ENCODE assay signal across 10 cellular contexts in genomic region chr17:38511126-38512108, GRCh38.
DNase-seq lines count a peak whose midpoint lies in the region; ATAC-seq and TF ChIP-seq lines count a peak whose summit lies in the region.
"Had no signal": no experiment of that assay in that cellular context is flagged by ENCODE, and none has a peak within 500 bp of the region (broad histone marks: within the 10 kb centered on the region; RNA-seq: fewer than 3 reads in every experiment).

No MANE protein-coding gene starts in this region.

- H3K4me3 ChIP-seq in foreskin fibroblast (ENCODE audit: low read depth in 1 of 2, low read length in 2 of 2) (no peak overlapping the region), ovary (no peak overlapping the region)

- no peak for TF ChIP-seq POLR2A in ovary (IDR thresholded peaks at IDR 0.05)

- no peaks in the 10 kb centered on the region for H3K9me3 ChIP-seq in ovary

- no peaks in the 10 kb centered on the region for H3K27me3 ChIP-seq in ovary

- H3K4me3 Mint-ChIP-seq in T-helper 1 cell treated with Interleukin-12 subunit alpha and Interleukin-12 subunit beta and Interleukin-4 antibody, amounts not matched to agents 30 μg/mL and 1 μg/mL, for 36 hours: peak overlapping the region; percentile 10

- TF ChIP-seq CTCF in foreskin fibroblast (IDR thresholded peaks at IDR 0.05; ENCODE audit: low read depth, low read length): no peak
- no peak for TF ChIP-seq CTCF in ovary (IDR thresholded peaks at IDR 0.05)

- H3K36me3 Mint-ChIP-seq in T-helper 1 cell treated with Interleukin-12 subunit alpha and Interleukin-12 subunit beta and Interleukin-4 antibody, amounts not matched to agents 30 μg/mL and 1 μg/mL, for 36 hours (ENCODE audit: low read depth): no peaks in the 10 kb centered on the region

- H3K27ac Mint-ChIP-seq in T-helper 1 cell treated with Interleukin-12 subunit alpha and Interleukin-12 subunit beta and Interleukin-4 antibody, amounts not matched to agents 30 μg/mL and 1 μg/mL, for 36 hours: no peak overlapping the region

- H3K27me3 Mint-ChIP-seq in T-helper 1 cell treated with Interleukin-12 subunit alpha and Interleukin-12 subunit beta and Interleukin-4 antibody, amounts not matched to agents 30 μg/mL and 1 μg/mL, for 36 hours (ENCODE audit: low read depth): peaks cover 41% of the 10 kb centered on the region

- no peak for TF ChIP-seq EP300 in ovary (IDR thresholded peaks at IDR 0.05)

- DNase-seq in T-helper 1 cell: no peak
- peak; percentile 18 for DNase-seq in RKO (ENCODE audit: low spot score)
- DNase-seq in foreskin fibroblast: peak; percentile 59 to 84
- DNase-seq in ovary: peak; percentile 37 to 61 (median 49)
- no peak for DNase-seq in LoVo (ENCODE audit: low spot score)
- DNase-seq: NCI-H1930 had no signal

- intact Hi-C loops in ovary (cut with DNase I): loop anchor here in 2 of 4 donors (10.0 kb wide), 2 partner anchors 63 to 153 kb away; no protein-coding TSS in a partner anchor

- WGBS in ovary, 3 donors: 47 to 56% (median 52%) methylated on average over 15 of the region's 15 CpGs

- peaks cover 5% of the 10 kb centered on the region for H3K4me1 Mint-ChIP-seq in T-helper 1 cell treated with Interleukin-12 subunit alpha and Interleukin-12 subunit beta and Interleukin-4 antibody, amounts not matched to agents 30 μg/mL and 1 μg/mL, for 36 hours (ENCODE audit: low read depth)

- no peaks in the 10 kb centered on the region for H3K9me3 Mint-ChIP-seq in T-helper 1 cell treated with Interleukin-12 subunit alpha and Interleukin-12 subunit beta and Interleukin-4 antibody, amounts not matched to agents 30 μg/mL and 1 μg/mL, for 36 hours

- H3K36me3 ChIP-seq in ovary: no peaks in the 10 kb centered on the region

- H3K4me1 ChIP-seq in ovary (ENCODE audit: insufficient read depth): peaks cover 7% of the 10 kb centered on the region

- ATAC-seq in GM19455 (IDR thresholded peaks at IDR 0.05; ENCODE audit: unreplicated experiment): no peak
- ATAC-seq in activated CD4-positive, CD25-positive, alpha-beta regulatory T cell treated with anti-CD3 and anti-CD28 coated beads, Interleukin-2, amount 50 U/mL, for 24 hours: no peak

- H3K27ac ChIP-seq in ovary: no peak overlapping the region
- H3K27ac ChIP-seq: 22Rv1 had no signal

Comparison
In these comparisons a context has a peak if more than half of its experiments do, and no peak if none do; other contexts are left out.
1. DNase-seq: peak in RKO (single experiment), foreskin fibroblast (2 of 2) and ovary (5 of 5); none in T-helper 1 cell (0 of 5) and LoVo (single experiment).